In the genomic region with DNA sequence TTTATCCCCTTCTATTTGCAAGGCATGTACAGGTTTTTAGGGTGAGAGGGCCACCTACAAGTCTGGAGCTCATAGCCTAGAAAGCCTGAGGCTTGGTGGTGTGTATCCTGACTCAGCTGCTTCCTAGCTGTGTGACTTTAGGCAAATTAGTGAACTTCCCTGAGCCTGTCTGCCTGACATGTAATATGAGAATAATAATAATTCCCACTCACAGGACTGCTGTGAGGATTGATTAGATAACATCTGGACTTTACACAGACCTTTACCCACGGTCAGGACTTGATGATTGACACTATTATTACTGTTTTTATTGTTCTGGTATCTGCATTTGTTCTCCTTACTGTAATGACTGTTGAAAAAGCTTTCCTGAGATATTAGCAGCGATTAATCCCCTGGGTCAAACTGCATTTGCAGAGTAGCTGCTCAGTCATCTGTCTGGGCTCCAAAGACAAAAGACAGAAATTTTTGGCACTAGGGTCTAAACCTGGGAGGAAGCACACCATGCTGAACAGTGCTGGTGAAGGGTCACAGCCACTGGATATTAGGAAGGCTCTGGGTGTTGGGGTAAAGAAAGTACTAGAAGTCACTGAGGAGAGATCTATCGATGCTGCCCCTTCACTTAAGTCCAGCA, we compare ENCODE assay signal across 1 cellular context.
TF ChIP-seq lines count a peak whose summit lies in the region.

No MANE protein-coding gene starts in this region.

TF ChIP-seq in HepG2, 621 proteins besides CTCF, POLR2A, EP300 and RAD21 (continued from another document and continues in another):
- TF ChIP-seq, protein P1, sequence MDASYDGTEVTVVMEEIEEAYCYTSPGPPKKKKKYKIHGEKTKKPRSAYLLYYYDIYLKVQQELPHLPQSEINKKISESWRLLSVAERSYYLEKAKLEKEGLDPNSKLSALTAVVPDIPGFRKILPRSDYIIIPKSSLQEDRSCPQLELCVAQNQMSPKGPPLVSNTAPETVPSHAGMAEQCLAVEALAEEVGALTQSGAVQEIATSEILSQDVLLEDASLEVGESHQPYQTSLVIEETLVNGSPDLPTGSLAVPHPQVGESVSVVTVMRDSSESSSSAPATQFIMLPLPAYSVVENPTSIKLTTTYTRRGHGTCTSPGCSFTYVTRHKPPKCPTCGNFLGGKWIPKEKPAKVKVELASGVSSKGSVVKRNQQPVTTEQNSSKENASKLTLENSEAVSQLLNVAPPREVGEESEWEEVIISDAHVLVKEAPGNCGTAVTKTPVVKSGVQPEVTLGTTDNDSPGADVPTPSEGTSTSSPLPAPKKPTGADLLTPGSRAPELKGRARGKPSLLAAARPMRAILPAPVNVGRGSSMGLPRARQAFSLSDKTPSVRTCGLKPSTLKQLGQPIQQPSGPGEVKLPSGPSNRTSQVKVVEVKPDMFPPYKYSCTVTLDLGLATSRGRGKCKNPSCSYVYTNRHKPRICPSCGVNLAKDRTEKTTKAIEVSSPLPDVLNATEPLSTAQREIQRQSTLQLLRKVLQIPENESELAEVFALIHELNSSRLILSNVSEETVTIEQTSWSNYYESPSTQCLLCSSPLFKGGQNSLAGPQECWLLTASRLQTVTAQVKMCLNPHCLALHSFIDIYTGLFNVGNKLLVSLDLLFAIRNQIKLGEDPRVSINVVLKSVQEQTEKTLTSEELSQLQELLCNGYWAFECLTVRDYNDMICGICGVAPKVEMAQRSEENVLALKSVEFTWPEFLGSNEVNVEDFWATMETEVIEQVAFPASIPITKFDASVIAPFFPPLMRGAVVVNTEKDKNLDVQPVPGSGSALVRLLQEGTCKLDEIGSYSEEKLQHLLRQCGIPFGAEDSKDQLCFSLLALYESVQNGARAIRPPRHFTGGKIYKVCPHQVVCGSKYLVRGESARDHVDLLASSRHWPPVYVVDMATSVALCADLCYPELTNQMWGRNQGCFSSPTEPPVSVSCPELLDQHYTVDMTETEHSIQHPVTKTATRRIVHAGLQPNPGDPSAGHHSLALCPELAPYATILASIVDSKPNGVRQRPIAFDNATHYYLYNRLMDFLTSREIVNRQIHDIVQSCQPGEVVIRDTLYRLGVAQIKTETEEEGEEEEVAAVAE (CRISPR knock-in tag; IDR thresholded peaks at IDR 0.05; ENCODE audit: borderline replicate concordance) = no peak
- TF ChIP-seq, protein P2, sequence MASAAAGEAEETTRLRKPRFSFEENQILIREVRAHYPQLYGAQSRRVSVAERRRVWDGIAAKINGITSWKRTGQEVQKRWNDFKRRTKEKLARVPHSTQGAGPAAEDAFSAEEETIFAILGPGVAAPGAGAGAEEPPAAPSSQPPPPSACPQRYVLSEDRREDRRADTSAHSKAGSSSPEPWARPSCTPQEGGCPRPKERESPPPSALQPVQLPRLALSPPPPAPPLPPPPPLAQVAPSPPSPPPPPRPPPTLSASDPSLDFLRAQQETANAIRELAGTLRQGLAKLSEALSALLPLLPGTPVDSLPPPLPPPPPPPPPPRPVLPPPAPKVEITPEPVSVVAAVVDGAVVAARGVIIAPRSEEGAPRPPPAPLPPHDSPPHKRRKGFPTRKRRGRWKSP (CRISPR knock-in tag; IDR thresholded peaks at IDR 0.05) = no peak
- TF ChIP-seq NFIC (IDR thresholded peaks at IDR 0.05; ENCODE audit: low read length) (no peak), ZNF768 (CRISPR knock-in tag; IDR thresholded peaks at IDR 0.05) (peak; percentile 92; the same call in 1 of the 2 replicates), TBP (CRISPR knock-in tag; IDR thresholded peaks at IDR 0.05) (no peak), SOX5 (CRISPR knock-in tag; IDR thresholded peaks at IDR 0.05; ENCODE audit: borderline replicate concordance) (peak; percentile 20; the same call in 1 of the 2 replicates), FOXA3 (CRISPR knock-in tag; IDR thresholded peaks at IDR 0.05) (no peak), TEAD2 (CRISPR knock-in tag; IDR thresholded peaks at IDR 0.05) (no peak), BRCA1 (CRISPR knock-in tag; IDR thresholded peaks at IDR 0.05) (no peak), ZNF431 (CRISPR knock-in tag; IDR thresholded peaks at IDR 0.05; ENCODE audit: borderline replicate concordance, low read depth) (no peak), ZBTB2 (CRISPR knock-in tag; IDR thresholded peaks at IDR 0.05; ENCODE audit: low read depth) (no peak), MTF1 (CRISPR knock-in tag; IDR thresholded peaks at IDR 0.05) (no peak), TBX2 (CRISPR knock-in tag; IDR thresholded peaks at IDR 0.05; ENCODE audit: borderline replicate concordance) (no peak), ZSCAN31 (CRISPR knock-in tag; IDR thresholded peaks at IDR 0.05; ENCODE audit: low read depth) (no peak), ATRX (CRISPR knock-in tag; IDR thresholded peaks at IDR 0.05; ENCODE audit: borderline replicate concordance) (no peak), ZNF142 (CRISPR knock-in tag; IDR thresholded peaks at IDR 0.05) (no peak), ZNF790 (CRISPR knock-in tag; IDR thresholded peaks at IDR 0.05; ENCODE audit: borderline replicate concordance) (no peak), REPIN1 (CRISPR knock-in tag; IDR thresholded peaks at IDR 0.05; ENCODE audit: borderline replicate concordance, low read depth) (peak; percentile 75; the same call in 1 of the 2 replicates), ZNF543 (CRISPR knock-in tag; IDR thresholded peaks at IDR 0.05) (no peak), SMARCE1 (IDR thresholded peaks at IDR 0.05; ENCODE audit: borderline replicate concordance) (no peak), NR2F2 (IDR thresholded peaks at IDR 0.05; ENCODE audit: borderline replicate concordance, low read depth) (no peak), MEIS1 (CRISPR knock-in tag; IDR thresholded peaks at IDR 0.05; ENCODE audit: borderline replicate concordance) (no peak), ZNF441 (CRISPR knock-in tag; IDR thresholded peaks at IDR 0.05; ENCODE audit: borderline replicate concordance) (no peak), ZMYM3 (CRISPR knock-in tag; IDR thresholded peaks at IDR 0.05) (peak; percentile 87), HNF4A (CRISPR knock-in tag; IDR thresholded peaks at IDR 0.05) (peak; percentile 52), GATA4 (IDR thresholded peaks at IDR 0.05; ENCODE audit: borderline replicate concordance, low read depth) (no peak), ZNF549 (CRISPR knock-in tag; IDR thresholded peaks at IDR 0.05) (no peak), SOX6 (IDR thresholded peaks at IDR 0.05) (no peak), SOX6 (CRISPR knock-in tag; IDR thresholded peaks at IDR 0.05) (peak; percentile 38; the same call in 1 of the 2 replicates), ATF7 (IDR thresholded peaks at IDR 0.05) (no peak), ATF7 (CRISPR knock-in tag; IDR thresholded peaks at IDR 0.05) (no peak)
- TF ChIP-seq, protein P3, sequence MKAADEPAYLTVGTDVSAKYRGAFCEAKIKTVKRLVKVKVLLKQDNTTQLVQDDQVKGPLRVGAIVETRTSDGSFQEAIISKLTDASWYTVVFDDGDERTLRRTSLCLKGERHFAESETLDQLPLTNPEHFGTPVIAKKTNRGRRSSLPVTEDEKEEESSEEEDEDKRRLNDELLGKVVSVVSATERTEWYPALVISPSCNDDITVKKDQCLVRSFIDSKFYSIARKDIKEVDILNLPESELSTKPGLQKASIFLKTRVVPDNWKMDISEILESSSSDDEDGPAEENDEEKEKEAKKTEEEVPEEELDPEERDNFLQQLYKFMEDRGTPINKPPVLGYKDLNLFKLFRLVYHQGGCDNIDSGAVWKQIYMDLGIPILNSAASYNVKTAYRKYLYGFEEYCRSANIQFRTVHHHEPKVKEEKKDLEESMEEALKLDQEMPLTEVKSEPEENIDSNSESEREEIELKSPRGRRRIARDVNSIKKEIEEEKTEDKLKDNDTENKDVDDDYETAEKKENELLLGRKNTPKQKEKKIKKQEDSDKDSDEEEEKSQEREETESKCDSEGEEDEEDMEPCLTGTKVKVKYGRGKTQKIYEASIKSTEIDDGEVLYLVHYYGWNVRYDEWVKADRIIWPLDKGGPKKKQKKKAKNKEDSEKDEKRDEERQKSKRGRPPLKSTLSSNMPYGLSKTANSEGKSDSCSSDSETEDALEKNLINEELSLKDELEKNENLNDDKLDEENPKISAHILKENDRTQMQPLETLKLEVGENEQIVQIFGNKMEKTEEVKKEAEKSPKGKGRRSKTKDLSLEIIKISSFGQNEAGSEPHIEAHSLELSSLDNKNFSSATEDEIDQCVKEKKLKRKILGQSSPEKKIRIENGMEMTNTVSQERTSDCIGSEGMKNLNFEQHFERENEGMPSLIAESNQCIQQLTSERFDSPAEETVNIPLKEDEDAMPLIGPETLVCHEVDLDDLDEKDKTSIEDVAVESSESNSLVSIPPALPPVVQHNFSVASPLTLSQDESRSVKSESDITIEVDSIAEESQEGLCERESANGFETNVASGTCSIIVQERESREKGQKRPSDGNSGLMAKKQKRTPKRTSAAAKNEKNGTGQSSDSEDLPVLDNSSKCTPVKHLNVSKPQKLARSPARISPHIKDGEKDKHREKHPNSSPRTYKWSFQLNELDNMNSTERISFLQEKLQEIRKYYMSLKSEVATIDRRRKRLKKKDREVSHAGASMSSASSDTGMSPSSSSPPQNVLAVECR (CRISPR knock-in tag; IDR thresholded peaks at IDR 0.05; ENCODE audit: borderline replicate concordance) = no peak
- TF ChIP-seq, protein P4, sequence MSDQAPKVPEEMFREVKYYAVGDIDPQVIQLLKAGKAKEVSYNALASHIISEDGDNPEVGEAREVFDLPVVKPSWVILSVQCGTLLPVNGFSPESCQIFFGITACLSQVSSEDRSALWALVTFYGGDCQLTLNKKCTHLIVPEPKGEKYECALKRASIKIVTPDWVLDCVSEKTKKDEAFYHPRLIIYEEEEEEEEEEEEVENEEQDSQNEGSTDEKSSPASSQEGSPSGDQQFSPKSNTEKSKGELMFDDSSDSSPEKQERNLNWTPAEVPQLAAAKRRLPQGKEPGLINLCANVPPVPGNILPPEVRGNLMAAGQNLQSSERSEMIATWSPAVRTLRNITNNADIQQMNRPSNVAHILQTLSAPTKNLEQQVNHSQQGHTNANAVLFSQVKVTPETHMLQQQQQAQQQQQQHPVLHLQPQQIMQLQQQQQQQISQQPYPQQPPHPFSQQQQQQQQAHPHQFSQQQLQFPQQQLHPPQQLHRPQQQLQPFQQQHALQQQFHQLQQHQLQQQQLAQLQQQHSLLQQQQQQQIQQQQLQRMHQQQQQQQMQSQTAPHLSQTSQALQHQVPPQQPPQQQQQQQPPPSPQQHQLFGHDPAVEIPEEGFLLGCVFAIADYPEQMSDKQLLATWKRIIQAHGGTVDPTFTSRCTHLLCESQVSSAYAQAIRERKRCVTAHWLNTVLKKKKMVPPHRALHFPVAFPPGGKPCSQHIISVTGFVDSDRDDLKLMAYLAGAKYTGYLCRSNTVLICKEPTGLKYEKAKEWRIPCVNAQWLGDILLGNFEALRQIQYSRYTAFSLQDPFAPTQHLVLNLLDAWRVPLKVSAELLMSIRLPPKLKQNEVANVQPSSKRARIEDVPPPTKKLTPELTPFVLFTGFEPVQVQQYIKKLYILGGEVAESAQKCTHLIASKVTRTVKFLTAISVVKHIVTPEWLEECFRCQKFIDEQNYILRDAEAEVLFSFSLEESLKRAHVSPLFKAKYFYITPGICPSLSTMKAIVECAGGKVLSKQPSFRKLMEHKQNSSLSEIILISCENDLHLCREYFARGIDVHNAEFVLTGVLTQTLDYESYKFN (CRISPR knock-in tag; conservative IDR thresholded peaks at IDR 0.05) = no peak
- TF ChIP-seq, protein P5, sequence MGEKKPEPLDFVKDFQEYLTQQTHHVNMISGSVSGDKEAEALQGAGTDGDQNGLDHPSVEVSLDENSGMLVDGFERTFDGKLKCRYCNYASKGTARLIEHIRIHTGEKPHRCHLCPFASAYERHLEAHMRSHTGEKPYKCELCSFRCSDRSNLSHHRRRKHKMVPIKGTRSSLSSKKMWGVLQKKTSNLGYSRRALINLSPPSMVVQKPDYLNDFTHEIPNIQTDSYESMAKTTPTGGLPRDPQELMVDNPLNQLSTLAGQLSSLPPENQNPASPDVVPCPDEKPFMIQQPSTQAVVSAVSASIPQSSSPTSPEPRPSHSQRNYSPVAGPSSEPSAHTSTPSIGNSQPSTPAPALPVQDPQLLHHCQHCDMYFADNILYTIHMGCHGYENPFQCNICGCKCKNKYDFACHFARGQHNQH (CRISPR knock-in tag; IDR thresholded peaks at IDR 0.05) = no peak
